ENCODE assay signal across 8 cellular contexts in genomic region chr14:73786632-73786941, GRCh38.
A peak's percentile ranks its signal among the peaks of the same experiment; 100 is the strongest.
DNase-seq lines count a peak whose midpoint lies in the region; ATAC-seq and TF ChIP-seq lines count a peak whose summit lies in the region.

No MANE protein-coding gene starts in this region.

- whole genome bisulfite sequencing in lung, 2 donors: 0 to 1% methylated on average over 13 to 23 of the region's 23 CpGs
- 0% methylated on average over 11 of the region's 23 CpGs; no CpG with 5 or more reads in 1 of the 2 donors for WGBS in tibial nerve, 2 donors

- DNase-seq in AG10803 (ENCODE audit: low read depth) (no peak), NCI-H69 (lab: John Stamatoyannopoulos, UW) (peak; percentile 50), choroid plexus epithelial cell (ENCODE audit: low read depth) (peak; percentile 48), lung (ENCODE audit: low spot score) (no peak), tibial nerve (ENCODE audit: low spot score in 2 of 2) (no peak)

- H3K27me3 ChIP-seq in lung (ENCODE audit: control insufficient read depth, insufficient read depth) (no peaks in the 10 kb centered on the region), tibial nerve (no peaks in the 10 kb centered on the region)

- ATAC-seq in GM19351 (IDR thresholded peaks at IDR 0.05; ENCODE audit: unreplicated experiment): peak; percentile 4
- ATAC-seq in lung (ENCODE audit: insufficient read depth, low FRiP score): peak; percentile 35
- ATAC-seq in GM19467 (IDR thresholded peaks at IDR 0.05; ENCODE audit: unreplicated experiment): no peak
- no peak for ATAC-seq in GM18861 (IDR thresholded peaks at IDR 0.05; ENCODE audit: unreplicated experiment)

- TF ChIP-seq CTCF in AG10803 (conservative IDR thresholded peaks at IDR 0.05; ENCODE audit: low read length): no peak
- TF ChIP-seq CTCF in choroid plexus epithelial cell (conservative IDR thresholded peaks at IDR 0.05; ENCODE audit: low read depth, low read length): no peak
- TF ChIP-seq CTCF in lung (IDR thresholded peaks at IDR 0.05; ENCODE audit: control extremely low read depth, extremely low read depth): no peak
- no peak for TF ChIP-seq CTCF in tibial nerve (IDR thresholded peaks at IDR 0.05)

- H3K36me3 ChIP-seq in lung (ENCODE audit: control insufficient read depth in 2 of 2, insufficient read depth in 2 of 2, low read length in 2 of 2) (no peaks in the 10 kb centered on the region), tibial nerve (no peaks in the 10 kb centered on the region)

- peak overlapping the region; percentile 98 to 99 for H3K27ac ChIP-seq in lung (ENCODE audit: low read depth in 1 of 2, low read length in 1 of 2)
- H3K27ac ChIP-seq in tibial nerve: peak overlapping the region; percentile 90 to 100 (median 96)

- H3K4me1 ChIP-seq in lung (ENCODE audit: control insufficient read depth in 2 of 2, insufficient read depth in 2 of 2, low read length in 2 of 2): peaks cover 26 to 32% of the 10 kb centered on the region in 2 donors
- H3K4me1 ChIP-seq in tibial nerve: peaks cover 11 to 81% (median 66%) of the 10 kb centered on the region in 4 donors

- TF ChIP-seq POLR2A in tibial nerve (IDR thresholded peaks at IDR 0.05): no peak

- H3K9me3 ChIP-seq in lung (ENCODE audit: control insufficient read depth in 2 of 2, insufficient read depth in 1 of 2, low read length in 1 of 2) (peaks cover 0 to 1% of the 10 kb centered on the region in 2 donors), tibial nerve (no peaks in the 10 kb centered on the region)

- no peak for TF ChIP-seq EP300 in tibial nerve (IDR thresholded peaks at IDR 0.05)

- H3K4me3 ChIP-seq in AG10803 (ENCODE audit: low read length) (peak overlapping the region; percentile 75), choroid plexus epithelial cell (ENCODE audit: low read depth, low read length) (peak overlapping the region; percentile 64), lung (peak overlapping the region; percentile 70), tibial nerve (peak overlapping the region; percentile 60 to 88 (median 84))

Comparison
In these comparisons a context has a peak if more than half of its experiments do, and no peak if none do; other contexts are left out.
1. DNase-seq: peak in NCI-H69 (single experiment) and choroid plexus epithelial cell (single experiment); none in AG10803 (single experiment), lung (single experiment) and tibial nerve (0 of 2).
2. ATAC-seq: peak in GM19351 (single experiment) and lung (single experiment); none in GM19467 (single experiment) and GM18861 (single experiment).
3. Peak in every context shown above with its lines, with median percentiles within 50 percentile points of each other: H3K4me3 ChIP-seq.